Comparison of ENCODE assay signal across 1 cellular context in genomic region chr3:41265011-41265545, GRCh38.
TF ChIP-seq lines count a peak whose summit lies in the region.

No MANE protein-coding gene starts in this region.

TF ChIP-seq in K562, 482 proteins besides CTCF, POLR2A, EP300 and RAD21 (continued from another document):
- TF ChIP-seq TFAP4 (CRISPR knock-in tag; IDR thresholded peaks at IDR 0.05; ENCODE audit: borderline replicate concordance) (peak; percentile 63; the same call in 1 of the 2 replicates), ZBTB34 (CRISPR knock-in tag; IDR thresholded peaks at IDR 0.05) (no peak), KAT7 (CRISPR knock-in tag; IDR thresholded peaks at IDR 0.05; ENCODE audit: borderline replicate concordance) (no peak), ZBTB2 (IDR thresholded peaks at IDR 0.05) (no peak), TEAD2 (tag; IDR thresholded peaks at IDR 0.05) (no peak)
